In genomic region chr12:122860052-122860853, GRCh38 we compare ENCODE assay signal across 8 cellular contexts. TPM values are rescaled to one million over a fixed set of nuclear protein-coding genes. Genes with fewer than 3 reads are reported as not detected.
DNase-seq lines count a peak whose midpoint lies in the region; ATAC-seq and TF ChIP-seq lines count a peak whose summit lies in the region.

No MANE protein-coding gene starts in this region.

- WGBS in endodermal cell (ENCODE audit: insufficient coverage in 1 of 2, insufficient read length in 1 of 2), 2 experiments = 61 to 93% methylated on average over 3 to 28 of the region's 28 CpGs

- H3K9me3 ChIP-seq in endodermal cell (ENCODE audit: control insufficient read depth, low read length) = no peaks in the 10 kb centered on the region

- H3K9ac ChIP-seq in endodermal cell (ENCODE audit: extremely low read depth, low read length, poor library complexity, severe bottlenecking) = no peak overlapping the region

- H3K4me1 ChIP-seq in endodermal cell (ENCODE audit: control insufficient read depth, insufficient read depth, low read length) = no peaks in the 10 kb centered on the region

- no peaks in the 10 kb centered on the region for H3K4me1 Mint-ChIP-seq in endodermal cell

- H3K27ac Mint-ChIP-seq in endodermal cell = no peak overlapping the region

- ATAC-seq in HG03066 (IDR thresholded peaks at IDR 0.05; ENCODE audit: low read depth, unreplicated experiment) = peak; percentile 53
- ATAC-seq in HG03521 (IDR thresholded peaks at IDR 0.05; ENCODE audit: unreplicated experiment) = no peak

- peaks cover 8% of the 10 kb centered on the region for H3K36me3 Mint-ChIP-seq in endodermal cell (ENCODE audit: low read depth)

- no peak overlapping the region for H3K4me3 Mint-ChIP-seq in endodermal cell

- H3K27ac ChIP-seq in endodermal cell (ENCODE audit: low read depth, low read length) = no peak overlapping the region

- DNase-seq in COLO668 (lab: John Stamatoyannopoulos, UW; ENCODE audit: unreplicated experiment) (peak; percentile 85), NK-92 (lab: John Stamatoyannopoulos, UW; ENCODE audit: unreplicated experiment) (peak; percentile 4), endodermal cell (peak; percentile 97), midbrain (lab: John Stamatoyannopoulos, UW) (peak; percentile 85)
- DNase-seq in activated CD8-positive, alpha-beta memory T cell treated with anti-CD3 and anti-CD28 coated beads, Interleukin-2, amount 50 U/mL, for 1 hour (ENCODE audit: extremely low read depth) = peak; percentile 66
- peak; percentile 56 to 72 for DNase-seq in stimulated activated CD8-positive, alpha-beta memory T cell treated with anti-CD3 and anti-CD28 coated beads, Interleukin-4, amount 100 ng/mL, for 4 hours (ENCODE audit: low read depth in 2 of 2, low spot score in 1 of 2)

- no peak overlapping the region for H3K4me3 ChIP-seq in endodermal cell (ENCODE audit: low read length)

- TF ChIP-seq CTCF in endodermal cell (conservative IDR thresholded peaks at IDR 0.05) = peak; percentile 93

- no peaks in the 10 kb centered on the region for H3K9me3 Mint-ChIP-seq in endodermal cell

- no peaks in the 10 kb centered on the region for H3K27me3 Mint-ChIP-seq in endodermal cell (ENCODE audit: insufficient read depth)

- peaks cover 16% of the 10 kb centered on the region for H3K36me3 ChIP-seq in endodermal cell (ENCODE audit: control insufficient read depth, insufficient read depth, low read length)

- no peaks in the 10 kb centered on the region for H3K27me3 ChIP-seq in endodermal cell (ENCODE audit: control insufficient read depth, insufficient read depth, low read length, poor library complexity, severe bottlenecking)

RNA-seq across cellular contexts. Expression of gene HIP1R, which starts 25.0 kb away (rescaled TPM):
- 10 to 100 TPM; 24.5 to 24.9 TPM for total RNA-seq in endodermal cell
- 22.0 TPM for polyA plus RNA-seq in endodermal cell (2013, experiment 1 of 2)
- 21.2 TPM for polyA plus RNA-seq in endodermal cell (2013, experiment 2 of 2)

RNA-seq across cellular contexts. Expression of gene VPS37B, which starts 35.7 kb away (rescaled TPM):
- total RNA-seq in endodermal cell = 10 to 100 TPM; 22.7 to 24.1 TPM
- 28.1 TPM for polyA plus RNA-seq in endodermal cell (2013, experiment 1 of 2)
- polyA plus RNA-seq in endodermal cell (2013, experiment 2 of 2) = 28.9 TPM

Comparison
In these comparisons a context has a peak if more than half of its experiments do, and no peak if none do; other contexts are left out.
1. DNase-seq: peak in every context shown above with its lines; median percentile 97 in endodermal cell; 85 in COLO668; 85 in midbrain; 66 in activated CD8-positive, alpha-beta memory T cell treated with anti-CD3 and anti-CD28 coated beads, Interleukin-2, amount 50 U/mL, for 1 hour; 64 in stimulated activated CD8-positive, alpha-beta memory T cell treated with anti-CD3 and anti-CD28 coated beads, Interleukin-4, amount 100 ng/mL, for 4 hours; 4 in NK-92.